18 cellular contexts compared by ENCODE assay signal in the genomic region with DNA sequence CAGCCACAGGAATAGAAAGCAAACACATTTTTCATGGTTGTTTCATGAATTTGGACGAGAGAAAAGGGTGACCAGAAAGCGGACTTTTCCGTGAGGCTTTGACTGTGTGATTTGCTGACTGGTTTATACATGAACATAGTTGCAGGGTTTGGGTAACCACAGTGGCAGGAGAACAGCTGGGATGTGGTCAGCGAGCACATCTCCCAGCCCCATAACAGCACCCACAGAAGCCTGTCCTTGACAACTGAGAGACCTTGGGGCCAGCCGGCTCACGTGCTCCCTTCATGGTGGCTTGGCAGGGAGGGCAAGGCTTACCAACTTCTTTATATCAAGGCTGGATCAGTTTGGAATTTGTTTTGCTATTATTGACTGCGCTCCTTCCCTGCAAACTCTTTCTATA. TPM values are rescaled to one million over a fixed set of nuclear protein-coding genes. Genes with fewer than 3 reads are reported as not detected.
DNase-seq lines count a peak whose midpoint lies in the region; ATAC-seq and TF ChIP-seq lines count a peak whose summit lies in the region.
"Had no signal": no experiment of that assay in that cellular context is flagged by ENCODE, and none has a peak within 500 bp of the region (broad histone marks: within the 10 kb centered on the region; RNA-seq: fewer than 3 reads in every experiment).

No MANE protein-coding gene starts in this region.

- H3K36me3 ChIP-seq in DND-41 (ENCODE audit: insufficient read depth, low read length) (no peaks in the 10 kb centered on the region), SJCRH30 (no peaks in the 10 kb centered on the region), neuronal stem cell (replicated peaks in 1 of 2; ENCODE audit: control insufficient read depth in 2 of 2, insufficient read depth in 2 of 2, low read length in 2 of 2) (no peaks in the 10 kb centered on the region)

- no peak overlapping the region for H3K4me2 ChIP-seq in DND-41 (ENCODE audit: insufficient read depth, low read length)
- H3K4me2 ChIP-seq in neuronal stem cell (ENCODE audit: insufficient read depth, low read length, poor library complexity, severe bottlenecking): no peak overlapping the region

- no peaks in the 10 kb centered on the region for H4K20me1 ChIP-seq in DND-41 (ENCODE audit: insufficient read depth, low read length)
- H4K20me1 ChIP-seq: BLaER1 treated with 17β-estradiol and CSF1 and Interleukin-3, amounts not matched to agents 10 nM and 100 nM had no signal

- no peak overlapping the region for H3K4ac ChIP-seq in neuronal stem cell (ENCODE audit: low read length)

- H3K27me3 ChIP-seq in DND-41 (ENCODE audit: insufficient read depth, low read length, poor library complexity) (no peaks in the 10 kb centered on the region), SJCRH30 (no peaks in the 10 kb centered on the region), neuronal stem cell (ENCODE audit: control insufficient read depth in 3 of 3, insufficient read depth in 3 of 3, low read depth in 1 of 3, low read length in 3 of 3) (no peaks in the 10 kb centered on the region)
- H3K27me3 ChIP-seq: BLaER1 treated with 17β-estradiol and CSF1 and Interleukin-3, amounts not matched to agents 10 nM and 100 nM had no signal

- H3K4me1 ChIP-seq in DND-41 (ENCODE audit: insufficient read depth, low read length) (peaks cover 4% of the 10 kb centered on the region), SJCRH30 (peaks cover 19% of the 10 kb centered on the region), neuronal stem cell (ENCODE audit: control insufficient read depth in 2 of 2, insufficient read depth in 1 of 2, low read depth in 1 of 2, low read length in 2 of 2) (peaks cover 5 to 8% of the 10 kb centered on the region in 2 donors)

- H3K9ac ChIP-seq in DND-41 (ENCODE audit: low read depth, low read length) (no peak overlapping the region), neuronal stem cell (ENCODE audit: low read depth, low read length, poor library complexity) (no peak overlapping the region)
- H3K9ac ChIP-seq: BLaER1 treated with 17β-estradiol and CSF1 and Interleukin-3, amounts not matched to agents 10 nM and 100 nM had no signal

- no peak overlapping the region for H2BK120ac ChIP-seq in neuronal stem cell (ENCODE audit: low read depth, low read length)

- no peak overlapping the region for H3K23ac ChIP-seq in neuronal stem cell (ENCODE audit: low read depth, low read length, poor library complexity)

- H3K9me3 ChIP-seq in DND-41 (ENCODE audit: insufficient read depth, low read length, severe bottlenecking) (no peaks in the 10 kb centered on the region), SJCRH30 (replicated peaks) (peaks cover 8% of the 10 kb centered on the region), neuronal stem cell (replicated peaks in 1 of 2; ENCODE audit: control insufficient read depth in 2 of 2, insufficient read depth in 1 of 2, low read depth in 1 of 2, low read length in 2 of 2) (peaks cover 4 to 21% of the 10 kb centered on the region in 2 donors)

- no peak overlapping the region for H3K27ac ChIP-seq in DND-41 (ENCODE audit: low read length)
- H3K27ac ChIP-seq in SJCRH30: no peak overlapping the region; the same call in 1 of the 2 replicates
- H3K27ac ChIP-seq in neuronal stem cell (replicated peaks; ENCODE audit: low read length): no peak overlapping the region
- H3K27ac ChIP-seq: BLaER1 treated with 17β-estradiol and CSF1 and Interleukin-3, amounts not matched to agents 10 nM and 100 nM had no signal

- intact Hi-C loops in sciatic nerve (cut with DNase I) (no loop called here), left cardiac atrium (cut with DNase I) (no loop called here)

- H4K8ac ChIP-seq in neuronal stem cell (ENCODE audit: low read depth, low read length): no peak overlapping the region

- peak; percentile 16 for DNase-seq in DND-41
- DNase-seq in MV-4-11 (lab: John Stamatoyannopoulos, UW): peak; percentile 77
- peak; percentile 91 to 95 for DNase-seq in SJCRH30
- no peak for DNase-seq in neuronal stem cell (ENCODE audit: low spot score)
- DNase-seq in sciatic nerve (ENCODE audit: low spot score): no peak
- DNase-seq in left cardiac atrium: no peak
- no peak for DNase-seq in KG1 (lab: John Stamatoyannopoulos, UW)
- DNase-seq: 8988T; ACHN; Calu3; CD4-positive, CD25-positive, alpha-beta regulatory T cell; DMS 273 treated with DMSO at 0.1 percent for 48 hours; EL; GOT3; HCEC 1CT; HFFc6 had no signal

- H2BK15ac ChIP-seq in neuronal stem cell (ENCODE audit: low read length): peak overlapping the region; percentile 54

- H3K4me3 ChIP-seq in DND-41 (ENCODE audit: low read depth in 1 of 2, low read length in 2 of 2) (no peak overlapping the region), SJCRH30 (0 out of 2 replicates have a peak overlapping the region, but pooled peaks have one; percentile 0), neuronal stem cell (ENCODE audit: low read length in 2 of 2) (no peak overlapping the region)
- H3K4me3 ChIP-seq: BLaER1 treated with 17β-estradiol and CSF1 and Interleukin-3, amounts not matched to agents 10 nM and 100 nM had no signal

- H3K14ac ChIP-seq in neuronal stem cell (ENCODE audit: low read length): no peak overlapping the region

- H3K79me2 ChIP-seq in DND-41 (ENCODE audit: insufficient read depth, low read length): no peaks in the 10 kb centered on the region

- H2AFZ ChIP-seq in DND-41 (ENCODE audit: low read depth, low read length) (no peak overlapping the region), neuronal stem cell (ENCODE audit: low read length) (no peak overlapping the region)

- no peaks in the 10 kb centered on the region for H3K79me1 ChIP-seq in neuronal stem cell (ENCODE audit: low read depth, low read length)

- ATAC-seq in DND-41 (ENCODE audit: insufficient read depth, low read depth) (peak; percentile 48; the same call in 1 of the 3 replicates), sciatic nerve (no peak), left cardiac atrium (no peak)

- no peak overlapping the region for H2BK5ac ChIP-seq in neuronal stem cell (ENCODE audit: low read length)

- no CpG with 5 or more reads among the region's 7 CpGs for WGBS in neuronal stem cell (ENCODE audit: extremely low coverage in 2 of 2, insufficient read length in 2 of 2, insufficient replicate concordance in 1 of 2), 2 donors

- no peak overlapping the region for H2BK12ac ChIP-seq in neuronal stem cell (ENCODE audit: low read length)

- no peak for TF ChIP-seq CTCF in DND-41 (IDR thresholded peaks at IDR 0.05; ENCODE audit: borderline replicate concordance, extremely low read depth, low read length, poor library complexity, severe bottlenecking)

- no peak overlapping the region for H2AK5ac ChIP-seq in neuronal stem cell (ENCODE audit: low read depth, low read length)

- H3K18ac ChIP-seq in neuronal stem cell (ENCODE audit: low read length): no peak overlapping the region

- no peak overlapping the region for H4K91ac ChIP-seq in neuronal stem cell (ENCODE audit: low read depth, low read length, poor library complexity)

RNA-seq across cellular contexts. Expression of a gene that starts 13.2 kb away (rescaled TPM):
- total RNA-seq in SJCRH30 (2014; rRNA removed; shearing (Covaris generic)): 52.5 and 52.7 TPM in 2 replicates
- polyA plus RNA-seq in neuronal stem cell (2013, experiment 1 of 2): 196 TPM
- 194 TPM for polyA plus RNA-seq in neuronal stem cell (2013, experiment 2 of 2)
- total RNA-seq in sciatic nerve: 47.1 TPM
- 10 to 100 TPM; 10.2 to 18.4 TPM for total RNA-seq in left cardiac atrium
- total RNA-seq: HT1080 had no signal
- polyA plus RNA-seq: CD4-positive, CD25-positive, alpha-beta regulatory T cell had no signal

Comparison
In these comparisons a context has a peak if more than half of its experiments do, and no peak if none do; other contexts are left out.
1. DNase-seq: peak in DND-41 (single experiment), MV-4-11 (single experiment) and SJCRH30 (2 of 2); none in neuronal stem cell (single experiment), sciatic nerve (single experiment), left cardiac atrium (single experiment) and KG1 (single experiment).